ENCODE assay signal across 14 cellular contexts in the genomic region with DNA sequence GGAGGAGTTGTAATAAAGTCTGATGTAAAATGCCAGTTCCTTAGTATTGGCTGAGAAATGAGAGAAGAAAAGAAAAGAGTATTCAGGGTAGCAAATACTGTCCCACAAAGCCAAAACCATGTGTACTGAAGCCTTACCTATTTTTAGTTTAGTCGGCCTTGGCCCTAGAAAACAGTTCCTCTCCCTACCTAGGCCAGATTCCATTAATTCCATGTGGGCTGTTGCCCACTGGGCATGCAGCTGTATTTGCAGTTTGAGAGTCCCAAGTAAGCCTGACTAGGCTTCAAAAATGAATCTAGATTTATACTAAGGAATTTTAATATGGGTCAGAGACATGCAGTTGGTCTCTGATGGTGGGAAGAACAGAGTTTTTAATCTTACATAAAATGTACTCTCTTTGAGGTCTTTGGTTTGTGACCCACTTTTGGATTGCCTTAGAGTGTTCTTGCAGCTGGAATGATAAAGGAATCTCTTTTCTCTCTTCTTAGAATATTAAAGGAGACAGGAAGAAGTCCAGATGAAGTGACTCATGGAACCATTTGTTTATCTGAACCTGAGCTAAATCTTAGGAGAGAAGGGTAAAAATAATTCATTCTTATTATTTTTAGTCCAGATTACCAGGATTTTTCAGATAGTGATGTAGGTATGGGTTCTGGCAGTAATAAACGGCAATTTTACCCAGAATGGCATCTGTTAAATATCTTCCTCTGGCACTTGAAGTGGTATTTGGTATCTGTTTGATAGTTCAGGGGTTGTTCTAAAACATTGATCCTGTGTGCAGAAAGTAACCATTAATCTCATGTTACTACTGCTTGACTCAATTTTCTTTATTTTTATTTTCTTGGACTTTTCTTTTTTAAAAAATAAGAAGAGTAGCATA. TPM values are rescaled to one million over a fixed set of nuclear protein-coding genes. Genes with fewer than 3 reads are reported as not detected.
DNase-seq lines count a peak whose midpoint lies in the region; ATAC-seq and TF ChIP-seq lines count a peak whose summit lies in the region.
"Had no signal": no experiment of that assay in that cellular context is flagged by ENCODE, and none has a peak within 500 bp of the region (broad histone marks: within the 10 kb centered on the region; RNA-seq: fewer than 3 reads in every experiment).

No MANE protein-coding gene starts in this region.

- no peaks in the 10 kb centered on the region for H3K9me3 ChIP-seq in fibroblast of lung (ENCODE audit: control insufficient read depth, insufficient read depth, low read depth, low read length)
- H3K9me3 ChIP-seq in osteoblast (ENCODE audit: low read depth, low read length), result no peaks in the 10 kb centered on the region
- H3K9me3 ChIP-seq in CD4-positive, alpha-beta memory T cell (ENCODE audit: control insufficient read depth in 1 of 2, low read length in 2 of 2), result no peaks in the 10 kb centered on the region
- H3K9me3 ChIP-seq in ovary, result no peaks in the 10 kb centered on the region

- intact Hi-C loops in CD4-positive, alpha-beta memory T cell (cut with micrococcal nuclease), result no loop called here
- intact Hi-C loops in ovary (cut with DNase I), result no loop called here

- no peaks in the 10 kb centered on the region for H3K79me2 ChIP-seq in fibroblast of lung (ENCODE audit: control insufficient read depth, insufficient read depth, low read length)
- peaks cover 2% of the 10 kb centered on the region for H3K79me2 ChIP-seq in osteoblast (ENCODE audit: insufficient read depth, low read length)

- no peak for ATAC-seq in HG03432 (IDR thresholded peaks at IDR 0.05; ENCODE audit: unreplicated experiment)
- no peak for ATAC-seq in activated T-cell treated with anti-CD3 and anti-CD28 coated beads, Interleukin-2, amount 50 U/mL, for 72 hours (replicated peaks in 1 of 2)
- ATAC-seq: T-helper 17 cell had no signal

- no peaks in the 10 kb centered on the region for H3K27me3 ChIP-seq in fibroblast of lung (ENCODE audit: control insufficient read depth, insufficient read depth, low read length)
- H3K27me3 ChIP-seq in osteoblast (ENCODE audit: insufficient read depth, low read length), result no peaks in the 10 kb centered on the region
- H3K27me3 ChIP-seq in CD4-positive, alpha-beta memory T cell (ENCODE audit: insufficient read depth, low read length), result no peaks in the 10 kb centered on the region
- no peaks in the 10 kb centered on the region for H3K27me3 ChIP-seq in ovary
- H3K27me3 ChIP-seq: BLaER1 treated with 17β-estradiol and CSF1 and Interleukin-3, amounts not matched to agents 10 nM and 100 nM had no signal

- DNase-seq in AG08395 (ENCODE audit: low spot score) (peak; percentile 17), OCI-M1 (lab: John Stamatoyannopoulos, UW) (peak; percentile 13), fibroblast of lung (ENCODE audit: low read depth in 2 of 2) (peak; percentile 31 to 67), osteoblast (ENCODE audit: insufficient read length, low spot score, missing footprints) (no peak), ovary (no peak)
- no peak for DNase-seq in CD4-positive, alpha-beta memory T cell
- DNase-seq in activated T-cell treated with anti-CD3 and anti-CD28 coated beads, Interleukin-2, amount 50 U/mL, for 72 hours, result no peak
- DNase-seq: activated CD8-positive, alpha-beta memory T cell treated with anti-CD3 and anti-CD28 coated beads for 24 hours; islet precursor cell; stimulated activated CD4-positive, alpha-beta T cell treated with anti-CD3 and anti-CD28 coated beads, Interleukin-4, amount 100 ng/mL, for 24 hours; T-helper 17 cell had no signal

- no peak overlapping the region for H3K27ac ChIP-seq in fibroblast of lung (ENCODE audit: insufficient read depth, low read length)
- H3K27ac ChIP-seq in osteoblast (ENCODE audit: low read depth, low read length), result no peak overlapping the region
- no peak overlapping the region for H3K27ac ChIP-seq in CD4-positive, alpha-beta memory T cell (ENCODE audit: low read depth, low read length)
- peak overlapping the region in 1 of 2 donors; percentile 48 for H3K27ac ChIP-seq in ovary
- H3K27ac ChIP-seq: BLaER1 treated with 17β-estradiol and CSF1 and Interleukin-3, amounts not matched to agents 10 nM and 100 nM; epithelial cell of prostate had no signal

- peaks cover 2% of the 10 kb centered on the region for H3K4me1 ChIP-seq in fibroblast of lung (ENCODE audit: control insufficient read depth, extremely low read depth, insufficient read depth, low read length)
- H3K4me1 ChIP-seq in osteoblast (ENCODE audit: insufficient read depth, low read length), result peaks cover 13% of the 10 kb centered on the region
- H3K4me1 ChIP-seq in CD4-positive, alpha-beta memory T cell (ENCODE audit: insufficient read depth, low read length), result no peaks in the 10 kb centered on the region
- H3K4me1 ChIP-seq in ovary (ENCODE audit: insufficient read depth), result peaks cover 5% of the 10 kb centered on the region
- H3K4me1 ChIP-seq: BLaER1 treated with 17β-estradiol and CSF1 and Interleukin-3, amounts not matched to agents 10 nM and 100 nM had no signal

- no peaks in the 10 kb centered on the region for H3K36me3 ChIP-seq in fibroblast of lung (ENCODE audit: control insufficient read depth, insufficient read depth, low read length)
- no peaks in the 10 kb centered on the region for H3K36me3 ChIP-seq in osteoblast (ENCODE audit: insufficient read depth, low read length)
- no peaks in the 10 kb centered on the region for H3K36me3 ChIP-seq in CD4-positive, alpha-beta memory T cell (ENCODE audit: insufficient read depth, low read length)
- no peaks in the 10 kb centered on the region for H3K36me3 ChIP-seq in ovary

- H3K27me3 Mint-ChIP-seq in CD4-positive, alpha-beta memory T cell, result no peaks in the 10 kb centered on the region
- no peaks in the 10 kb centered on the region for H3K27me3 Mint-ChIP-seq in activated T-cell treated with anti-CD3 and anti-CD28 coated beads, Interleukin-2, amount 50 U/mL, for 72 hours (ENCODE audit: low read depth)
- H3K27me3 Mint-ChIP-seq: T-helper 17 cell had no signal

- H3K4me3 Mint-ChIP-seq in CD4-positive, alpha-beta memory T cell, result no peak overlapping the region
- no peak overlapping the region for H3K4me3 Mint-ChIP-seq in activated T-cell treated with anti-CD3 and anti-CD28 coated beads, Interleukin-2, amount 50 U/mL, for 72 hours
- H3K4me3 Mint-ChIP-seq: T-helper 17 cell had no signal

- 4 to 13% (median 5%) methylated on average over 2 of the region's 2 CpGs for WGBS in ovary, 3 donors

- H3K4me3 ChIP-seq in fibroblast of lung (replicated peaks in 1 of 4; ENCODE audit: control extremely low read depth in 1 of 4, insufficient read depth in 1 of 4, low read depth in 3 of 4, low read length in 4 of 4) (no peak overlapping the region), osteoblast (ENCODE audit: insufficient read depth, low read length) (no peak overlapping the region), ovary (no peak overlapping the region)
- no peak overlapping the region for H3K4me3 ChIP-seq in CD4-positive, alpha-beta memory T cell (ENCODE audit: low read length in 2 of 2)
- H3K4me3 ChIP-seq: BLaER1 treated with 17β-estradiol and CSF1 and Interleukin-3, amounts not matched to agents 10 nM and 100 nM had no signal

- peaks cover 0 to 14% (median 5%) of the 10 kb centered on the region in 8 donors for H3K9me3 Mint-ChIP-seq in CD4-positive, alpha-beta memory T cell
- H3K9me3 Mint-ChIP-seq in activated T-cell treated with anti-CD3 and anti-CD28 coated beads, Interleukin-2, amount 50 U/mL, for 72 hours, result peaks cover under 1 to 8% of the 10 kb centered on the region in 2 donors

- H4K20me1 ChIP-seq in fibroblast of lung (ENCODE audit: control insufficient read depth, extremely low read depth, insufficient read depth, low read length) (no peaks in the 10 kb centered on the region), osteoblast (ENCODE audit: insufficient read depth, low read length) (no peaks in the 10 kb centered on the region)

- peaks cover 11 to 25% of the 10 kb centered on the region in 2 donors for H3K36me3 Mint-ChIP-seq in CD4-positive, alpha-beta memory T cell
- H3K36me3 Mint-ChIP-seq in activated T-cell treated with anti-CD3 and anti-CD28 coated beads, Interleukin-2, amount 50 U/mL, for 72 hours (ENCODE audit: insufficient read depth in 2 of 2), result peaks cover 2 to 8% of the 10 kb centered on the region in 2 donors

- H3K4me2 ChIP-seq in fibroblast of lung (ENCODE audit: extremely low read depth, insufficient read depth, low read length) (peak overlapping the region; percentile 33), osteoblast (ENCODE audit: insufficient read depth, low read length) (peak overlapping the region; percentile 32)
- H3K4me2 ChIP-seq: BLaER1 treated with 17β-estradiol and CSF1 and Interleukin-3, amounts not matched to agents 10 nM and 100 nM had no signal

- TF ChIP-seq CTCF in fibroblast of lung (conservative IDR thresholded peaks at IDR 0.05 in 1 of 2, IDR thresholded peaks at IDR 0.05 in 1 of 2; ENCODE audit: low read depth in 1 of 2, low read length in 2 of 2) (no peak), osteoblast (IDR thresholded peaks at IDR 0.05; ENCODE audit: extremely low read depth, low read depth, low read length) (no peak), ovary (IDR thresholded peaks at IDR 0.05) (no peak)

- H3K9ac ChIP-seq in fibroblast of lung (ENCODE audit: insufficient read depth, low read length), result no peak overlapping the region
- H3K9ac ChIP-seq: BLaER1 treated with 17β-estradiol and CSF1 and Interleukin-3, amounts not matched to agents 10 nM and 100 nM had no signal

- TF ChIP-seq POLR2A in ovary (IDR thresholded peaks at IDR 0.05), result no peak

- no peak overlapping the region for H3K27ac Mint-ChIP-seq in CD4-positive, alpha-beta memory T cell
- no peak overlapping the region for H3K27ac Mint-ChIP-seq in activated T-cell treated with anti-CD3 and anti-CD28 coated beads, Interleukin-2, amount 50 U/mL, for 72 hours
- H3K27ac Mint-ChIP-seq: T-helper 17 cell had no signal

- peaks cover 0 to 7% (median 4%) of the 10 kb centered on the region in 4 donors for H3K4me1 Mint-ChIP-seq in CD4-positive, alpha-beta memory T cell
- H3K4me1 Mint-ChIP-seq in activated T-cell treated with anti-CD3 and anti-CD28 coated beads, Interleukin-2, amount 50 U/mL, for 72 hours (ENCODE audit: low read depth), result peaks cover 6% of the 10 kb centered on the region

- H2AFZ ChIP-seq in fibroblast of lung (ENCODE audit: low read length) (no peak overlapping the region), osteoblast (ENCODE audit: low read length) (no peak overlapping the region)

- TF ChIP-seq EP300 in ovary (IDR thresholded peaks at IDR 0.05), result no peak

- POLR2A ChIA-PET in CD4-positive, alpha-beta memory T cell (lab: Charles Lee; ENCODE audit: partially characterized antibody), result no interaction called here

- CTCF ChIA-PET in CD4-positive, alpha-beta memory T cell (lab: Charles Lee; ENCODE audit: partially characterized antibody), result no interaction called here

RNA-seq across cellular contexts. Expression of a gene that starts 33.8 kb away (rescaled TPM):
- total RNA-seq in fibroblast of lung, result 23.9 and 27.7 TPM in 2 replicates
- polyA plus RNA-seq in fibroblast of lung, result 21.7 and 33.6 TPM in 2 replicates
- 11.8 and 20.4 TPM in 2 replicates for polyA plus RNA-seq in fibroblast of lung (2012)
- polyA minus RNA-seq in fibroblast of lung (ENCODE audit: low replicate concordance), result 3.1 and 6.5 TPM in 2 replicates
- 14.8 and 17.7 TPM in 2 replicates for total RNA-seq in osteoblast
- 1 to 10 TPM; 7.2 TPM for total RNA-seq in CD4-positive, alpha-beta memory T cell
- 1 to 10 TPM; 6.1 to 9.0 TPM for polyA plus RNA-seq in CD4-positive, alpha-beta memory T cell
- 10 to 100 TPM; 12.2 to 23.2 (median 17.5) TPM for total RNA-seq in ovary
- polyA plus RNA-seq in ovary, result 10 to 100 TPM; 13.0 to 15.6 TPM
- total RNA-seq in activated T-cell treated with anti-CD3 and anti-CD28 coated beads, Interleukin-2, amount 50 U/mL, for 72 hours, result 1 to 10 TPM; 3.9 to 4.2 TPM

Comparison
In these comparisons a context has a peak if more than half of its experiments do, and no peak if none do; other contexts are left out.
1. DNase-seq: peak in AG08395 (single experiment), OCI-M1 (single experiment) and fibroblast of lung (2 of 2); none in osteoblast (single experiment), CD4-positive, alpha-beta memory T cell (0 of 5), ovary (0 of 5) and activated T-cell treated with anti-CD3 and anti-CD28 coated beads, Interleukin-2, amount 50 U/mL, for 72 hours (0 of 2).